Comparison of ENCODE assay signal across 11 cellular contexts in the genomic region with DNA sequence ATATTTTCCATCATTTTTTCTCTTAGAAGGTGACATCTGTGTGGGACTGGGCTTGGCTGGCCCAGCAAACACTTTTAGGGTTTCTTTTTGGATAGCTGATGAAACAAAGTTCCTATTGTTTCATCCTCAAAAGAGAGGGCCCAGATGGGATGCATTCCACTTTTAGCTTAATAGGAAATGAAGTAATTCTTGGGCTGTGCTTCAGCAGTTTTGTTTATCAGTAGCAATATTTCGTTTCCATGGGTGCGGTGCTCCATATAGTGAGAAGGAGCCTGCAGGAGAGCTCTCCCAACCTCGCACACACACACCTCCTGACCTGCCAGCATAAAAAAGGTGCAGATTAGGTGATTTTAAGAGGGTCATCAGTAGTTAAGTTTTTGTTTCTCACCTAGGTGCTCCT.
DNase-seq lines count a peak whose midpoint lies in the region; ATAC-seq and TF ChIP-seq lines count a peak whose summit lies in the region.
"Had no signal": no experiment of that assay in that cellular context is flagged by ENCODE, and none has a peak within 500 bp of the region (broad histone marks: within the 10 kb centered on the region; RNA-seq: fewer than 3 reads in every experiment).

No MANE protein-coding gene starts in this region.

- H3K4me1 ChIP-seq in DOHH2 (ENCODE audit: control insufficient read depth, low read length) (peaks cover 62% of the 10 kb centered on the region), SJSA1 (replicated peaks) (no peaks in the 10 kb centered on the region)

- no peak for TF ChIP-seq CTCF in DOHH2 (IDR thresholded peaks at IDR 0.05; ENCODE audit: low read depth, low read length, poor library complexity, severe bottlenecking)
- no peak for TF ChIP-seq CTCF in foreskin fibroblast (IDR thresholded peaks at IDR 0.05; ENCODE audit: low read depth, low read length)
- no peak for TF ChIP-seq CTCF in progenitor cell of endocrine pancreas (IDR thresholded peaks at IDR 0.05; ENCODE audit: unreplicated experiment)

- H3K4me3 ChIP-seq in DOHH2 (ENCODE audit: low read length) (no peak overlapping the region), SJSA1 (no peak overlapping the region), foreskin fibroblast (ENCODE audit: low read depth in 1 of 2, low read length in 2 of 2) (no peak overlapping the region)

- H3K36me3 Mint-ChIP-seq in progenitor cell of endocrine pancreas (ENCODE audit: insufficient read depth), result peaks cover 14% of the 10 kb centered on the region

- peak overlapping the region; percentile 38 for H3K27ac Mint-ChIP-seq in progenitor cell of endocrine pancreas

- no peaks in the 10 kb centered on the region for H3K9me3 Mint-ChIP-seq in progenitor cell of endocrine pancreas (ENCODE audit: low read depth)

- DNase-seq in SJSA1 (ENCODE audit: low read depth in 1 of 2, low spot score in 2 of 2), result peak in 1 of 2 experiments; percentile 18
- peak; percentile 64 to 87 for DNase-seq in foreskin fibroblast
- DNase-seq in progenitor cell of endocrine pancreas (ENCODE audit: low spot score, unreplicated experiment), result no peak
- no peak for DNase-seq in islet precursor cell
- DNase-seq in activated CD4-positive, alpha-beta T cell treated with anti-CD3 and anti-CD28 coated beads, Interleukin-2, amount 50 U/mL, for 1 hour, result no peak
- DNase-seq: activated T-cell treated with anti-CD3 and anti-CD28 coated beads, Interleukin-2, amount 50 U/mL, for 48 hours; KBM-7; SHP77 treated with DMSO at 0.1 percent for 48 hours had no signal

- H3K4me2 ChIP-seq in DOHH2 (ENCODE audit: low read length), result peak overlapping the region; percentile 37; the same call in 1 of the 2 replicates

- H3K9me2 ChIP-seq in DOHH2 (replicated peaks; ENCODE audit: control insufficient read depth, low read length), result no peaks in the 10 kb centered on the region

- H3F3A ChIP-seq in DOHH2 (ENCODE audit: control insufficient read depth, insufficient read depth), result peaks cover 7% of the 10 kb centered on the region; the same call in 1 of the 2 replicates

- H3K36me3 ChIP-seq in DOHH2 (ENCODE audit: control insufficient read depth, low read length), result peaks cover 19% of the 10 kb centered on the region
- H3K36me3 ChIP-seq in SJSA1, result peaks cover 18% of the 10 kb centered on the region

- no peaks in the 10 kb centered on the region for H3K27me3 Mint-ChIP-seq in progenitor cell of endocrine pancreas

- ATAC-seq in HG03280 (IDR thresholded peaks at IDR 0.05; ENCODE audit: unreplicated experiment), result no peak
- ATAC-seq in GM19452 (IDR thresholded peaks at IDR 0.05; ENCODE audit: unreplicated experiment), result no peak

- H3K4me3 Mint-ChIP-seq in progenitor cell of endocrine pancreas (ENCODE audit: low read depth), result no peak overlapping the region

- H3K27me3 ChIP-seq in DOHH2 (ENCODE audit: control insufficient read depth, low read length) (no peaks in the 10 kb centered on the region), SJSA1 (replicated peaks) (no peaks in the 10 kb centered on the region)

- H3K9me3 ChIP-seq in DOHH2 (ENCODE audit: control insufficient read depth, insufficient read depth, low read length) (no peaks in the 10 kb centered on the region), SJSA1 (replicated peaks) (no peaks in the 10 kb centered on the region)

- no peak overlapping the region for H3K27ac ChIP-seq in DOHH2 (ENCODE audit: low read depth, low read length)
- H3K27ac ChIP-seq in SJSA1, result peak overlapping the region; percentile 12; the same call in 1 of the 2 replicates

- H4K20me1 ChIP-seq in DOHH2 (ENCODE audit: control insufficient read depth, insufficient read depth, low read depth, low read length), result no peaks in the 10 kb centered on the region

- peaks cover 43% of the 10 kb centered on the region for H3K4me1 Mint-ChIP-seq in progenitor cell of endocrine pancreas (ENCODE audit: low read depth)

- peaks cover 24% of the 10 kb centered on the region for H3K79me2 ChIP-seq in DOHH2 (ENCODE audit: control insufficient read depth, low read length)

Comparison
In these comparisons a context has a peak if more than half of its experiments do, and no peak if none do; other contexts are left out.
1. DNase-seq: peak in foreskin fibroblast (2 of 2); none in progenitor cell of endocrine pancreas (single experiment), islet precursor cell (single experiment) and activated CD4-positive, alpha-beta T cell treated with anti-CD3 and anti-CD28 coated beads, Interleukin-2, amount 50 U/mL, for 1 hour (single experiment).